Comparison of ENCODE assay signal across 17 cellular contexts in genomic region chr9:72873456-72873855, GRCh38.
"Had no signal": no experiment of that assay in that cellular context is flagged by ENCODE, and none has a peak within 500 bp of the region (broad histone marks: within the 10 kb centered on the region; RNA-seq: fewer than 3 reads in every experiment).

No MANE protein-coding gene starts in this region.

- H3K27ac Mint-ChIP-seq: endodermal cell; naive thymus-derived CD4-positive, alpha-beta T cell; stimulated activated effector memory CD8-positive, alpha-beta T cell treated with anti-CD3 and anti-CD28 coated beads, Interleukin-12 subunit alpha, Interleukin-12 subunit beta, amount 100 ng/mL, for 72 hours had no signal

- ATAC-seq: heart left ventricle; naive thymus-derived CD4-positive, alpha-beta T cell; stimulated activated naive CD8-positive, alpha-beta T cell treated with anti-CD3 and anti-CD28 coated beads, Interleukin-15, Interleukin-2, amounts not matched to agents 100 U/mL and 50 U/mL, for 24 hours; upper lobe of right lung had no signal

- H3K9me3 ChIP-seq: ovary, right atrium auricular region, suprapubic skin, tibial nerve, upper lobe of right lung had no signal

- H3K9me3 Mint-ChIP-seq: stimulated activated effector memory CD8-positive, alpha-beta T cell treated with anti-CD3 and anti-CD28 coated beads, Interleukin-12 subunit alpha, Interleukin-12 subunit beta, amount 100 ng/mL, for 72 hours had no signal

- H3K27me3 ChIP-seq: heart left ventricle, ovary, right atrium auricular region, suprapubic skin, tibial nerve, upper lobe of right lung had no signal

- H3K4me1 Mint-ChIP-seq: naive thymus-derived CD4-positive, alpha-beta T cell; stimulated activated effector memory CD8-positive, alpha-beta T cell treated with anti-CD3 and anti-CD28 coated beads, Interleukin-12 subunit alpha, Interleukin-12 subunit beta, amount 100 ng/mL, for 72 hours had no signal

- H3K36me3 ChIP-seq: heart left ventricle, ovary, right atrium auricular region, suprapubic skin, upper lobe of right lung had no signal

- DNase-seq: effector CD4-positive, alpha-beta T cell; endodermal cell; heart left ventricle; hippocampal formation; mammary epithelial cell; naive thymus-derived CD4-positive, alpha-beta T cell; ovary; stimulated activated CD4-positive, alpha-beta T cell treated with anti-CD3 and anti-CD28 coated beads, Interleukin-4, amount 100 ng/mL, for 1 hour; stimulated activated CD8-positive, alpha-beta memory T cell treated with anti-CD3 and anti-CD28 coated beads, Interleukin-4, amount 100 ng/mL, for 48 hours; stimulated activated naive CD8-positive, alpha-beta T cell treated with anti-CD3 and anti-CD28 coated beads, Interleukin-15, Interleukin-2, amounts not matched to agents 100 U/mL and 50 U/mL, for 24 hours; upper lobe of right lung had no signal

- H3K27ac ChIP-seq: coronary artery, heart left ventricle, ovary, right atrium auricular region, suprapubic skin, upper lobe of right lung had no signal

- H3K4me3 ChIP-seq: coronary artery, heart left ventricle, ovary, right atrium auricular region, suprapubic skin, tibial nerve, upper lobe of right lung had no signal

- H3K36me3 Mint-ChIP-seq: naive thymus-derived CD4-positive, alpha-beta T cell; stimulated activated effector memory CD8-positive, alpha-beta T cell treated with anti-CD3 and anti-CD28 coated beads, Interleukin-12 subunit alpha, Interleukin-12 subunit beta, amount 100 ng/mL, for 72 hours had no signal

- H3K4me3 Mint-ChIP-seq: endodermal cell; naive thymus-derived CD4-positive, alpha-beta T cell; neural crest cell; stimulated activated effector memory CD8-positive, alpha-beta T cell treated with anti-CD3 and anti-CD28 coated beads, Interleukin-12 subunit alpha, Interleukin-12 subunit beta, amount 100 ng/mL, for 72 hours had no signal
